ENCODE assay signal across 11 cellular contexts in the genomic region with DNA sequence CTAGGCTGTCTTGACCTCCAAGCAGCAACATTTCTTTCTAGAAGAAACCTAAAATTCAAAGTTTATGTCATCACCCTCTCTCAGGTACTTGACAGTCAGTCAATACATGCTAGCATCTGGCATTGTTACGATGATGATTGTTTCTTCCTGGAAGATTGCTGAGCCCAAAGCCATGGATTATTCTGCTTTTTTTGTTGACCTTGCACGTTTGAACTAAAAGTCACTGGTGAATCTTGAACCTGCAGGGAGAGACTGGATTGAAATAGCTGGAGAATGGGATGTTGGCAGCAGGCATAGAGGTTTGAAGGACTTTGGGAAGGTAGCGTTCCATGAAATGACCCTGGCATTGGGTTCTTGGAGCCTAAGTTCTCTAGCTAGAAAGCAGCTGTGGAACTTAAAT. TPM values are rescaled to one million over a fixed set of nuclear protein-coding genes. Genes with fewer than 3 reads are reported as not detected.
"Had no signal": no experiment of that assay in that cellular context is flagged by ENCODE, and none has a peak within 500 bp of the region (broad histone marks: within the 10 kb centered on the region; RNA-seq: fewer than 3 reads in every experiment).

No MANE protein-coding gene starts in this region.

- H3K9ac ChIP-seq: GM23248 had no signal

- H3K9me3 ChIP-seq: HAP-1 had no signal

- H3K4me3 Mint-ChIP-seq: GM23338, H9, HFFc6 had no signal

- FAIRE-seq: H1, H54 had no signal

- H3K27ac Mint-ChIP-seq: GM23338, HFFc6 had no signal

- H3K4me1 ChIP-seq: HAP-1 had no signal

- H3K36me3 ChIP-seq: HAP-1 had no signal

- DNase-seq: GM23248, GOT3, H7, H9, HCEC 1CT, HFFc6 had no signal

- H3K27ac ChIP-seq: GM23248 had no signal

- ATAC-seq: GM23338, HCT116 had no signal

- H3K4me2 ChIP-seq: GM23338 had no signal

- H2AFZ ChIP-seq: GM23248, GM23338 had no signal

- H3K4me3 ChIP-seq: GM23248, GM23338, HAP-1 had no signal

RNA-seq across cellular contexts. Expression of a gene that starts 42.9 kb away (rescaled TPM):
- total RNA-seq: GM23248, HFFc6 had no signal
- polyA plus RNA-seq: GM23248 had no signal
